8 cellular contexts compared by ENCODE assay signal in the genomic region with DNA sequence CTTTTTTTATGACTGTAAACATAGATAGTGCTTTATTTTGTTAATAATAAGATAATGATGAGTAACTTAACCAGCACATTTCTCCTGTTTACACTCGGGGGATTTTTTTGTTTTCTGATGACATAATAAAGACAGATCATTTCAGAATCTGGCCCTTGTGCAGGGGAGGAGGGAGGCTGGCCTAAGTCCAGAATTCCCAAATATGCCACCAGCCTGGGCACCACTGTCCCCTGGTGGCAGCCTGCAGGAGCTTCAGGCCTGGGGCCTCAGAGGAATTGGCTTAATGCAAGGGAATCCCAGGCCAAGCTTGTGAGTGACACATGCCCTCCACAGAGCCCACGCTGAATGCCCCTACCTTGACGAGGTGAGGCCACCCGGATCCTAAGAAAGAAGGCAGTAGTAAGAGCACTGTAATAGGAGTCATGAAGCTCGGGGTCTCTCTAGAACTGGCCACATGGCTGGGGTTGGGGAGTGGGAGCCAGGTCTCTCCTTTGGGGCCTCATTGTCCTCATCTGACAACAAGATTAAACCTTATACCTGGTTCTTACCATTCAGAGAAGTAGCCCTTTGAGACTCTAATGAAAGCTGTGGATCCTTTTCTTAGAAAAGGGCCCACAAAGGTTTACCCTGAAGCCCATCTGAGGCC. TPM values are rescaled to one million over a fixed set of nuclear protein-coding genes. Genes with fewer than 3 reads are reported as not detected.
DNase-seq lines count a peak whose midpoint lies in the region; ATAC-seq, FAIRE-seq and TF ChIP-seq lines count a peak whose summit lies in the region.

No MANE protein-coding gene starts in this region.

- 69% methylated on average over 5 of the region's 5 CpGs for whole genome bisulfite sequencing in hepatocyte (ENCODE audit: low lambda C conversion rate, missing lambda C conversion rate)

- H3K4me1 ChIP-seq in HCT116 (ENCODE audit: control insufficient read depth in 1 of 2, insufficient read depth in 2 of 2, low read length in 2 of 2) (peaks cover 21 to 45% of the 10 kb centered on the region in 2 experiments), astrocyte (ENCODE audit: insufficient read depth, low read length) (peaks cover 35% of the 10 kb centered on the region), hepatocyte (ENCODE audit: insufficient read depth) (peaks cover 27% of the 10 kb centered on the region), skeletal muscle satellite cell (ENCODE audit: control insufficient read depth, insufficient read depth, low read length) (peaks cover 37% of the 10 kb centered on the region)

- peak; percentile 43 for ATAC-seq in HCT116
- no peak for ATAC-seq in GM18520 (IDR thresholded peaks at IDR 0.05; ENCODE audit: unreplicated experiment)

- no peaks in the 10 kb centered on the region for H3K36me3 ChIP-seq in HCT116 (ENCODE audit: control insufficient read depth in 1 of 2, insufficient read depth in 2 of 2, low read length in 2 of 2)
- no peaks in the 10 kb centered on the region for H3K36me3 ChIP-seq in astrocyte (ENCODE audit: insufficient read depth, low read length)
- no peaks in the 10 kb centered on the region for H3K36me3 ChIP-seq in hepatocyte (replicated peaks; ENCODE audit: insufficient read depth, low read depth)
- H3K36me3 ChIP-seq in skeletal muscle satellite cell (ENCODE audit: insufficient read depth, low read length) = peaks cover 17% of the 10 kb centered on the region

- H3K27me3 ChIP-seq in HCT116 (ENCODE audit: insufficient read depth, low read length) (no peaks in the 10 kb centered on the region), astrocyte (ENCODE audit: insufficient read depth, low read length) (no peaks in the 10 kb centered on the region), hepatocyte (no peaks in the 10 kb centered on the region), skeletal muscle satellite cell (ENCODE audit: control insufficient read depth, insufficient read depth, low read length) (no peaks in the 10 kb centered on the region)

- H3K9me3 Mint-ChIP-seq in CD14-positive monocyte (no peaks in the 10 kb centered on the region), astrocyte (ENCODE audit: unreplicated experiment) (no peaks in the 10 kb centered on the region), immature natural killer cell (no peaks in the 10 kb centered on the region)

- H2AFZ ChIP-seq in HCT116 (ENCODE audit: low read depth, low read length, poor library complexity, severe bottlenecking) = no peak overlapping the region
- no peak overlapping the region for H2AFZ ChIP-seq in astrocyte (ENCODE audit: low read depth, low read length)
- H2AFZ ChIP-seq in hepatocyte = no peak overlapping the region

- TF ChIP-seq RAD21 in HCT116 (IDR thresholded peaks at IDR 0.05; ENCODE audit: low read depth) = peak; percentile 99

- H3K4me3 Mint-ChIP-seq in CD14-positive monocyte (no peak overlapping the region), astrocyte (ENCODE audit: unreplicated experiment) (peak overlapping the region; percentile 54), immature natural killer cell (no peak overlapping the region)

- DNase-seq in CD14-positive monocyte (ENCODE audit: low spot score) (no peak), HCT116 (ENCODE audit: low read depth, low spot score) (peak; percentile 62), NCI-H446 (lab: John Stamatoyannopoulos, UW) (peak; percentile 79 to 88), astrocyte (ENCODE audit: low read depth) (peak; percentile 51), hepatocyte (ENCODE audit: low spot score) (peak; percentile 86), immature natural killer cell (no peak)

- H3K27me3 Mint-ChIP-seq in CD14-positive monocyte (ENCODE audit: low read depth in 3 of 3) = peaks cover 2 to 7% (median 7%) of the 10 kb centered on the region in 3 donors
- peaks cover 2% of the 10 kb centered on the region for H3K27me3 Mint-ChIP-seq in astrocyte (ENCODE audit: low read depth, unreplicated experiment)
- H3K27me3 Mint-ChIP-seq in immature natural killer cell (ENCODE audit: low read depth in 3 of 3) = peaks cover 0 to 2% (median 0%) of the 10 kb centered on the region in 3 donors

- H3K9me3 ChIP-seq in HCT116 (ENCODE audit: control insufficient read depth in 1 of 2, insufficient read depth in 1 of 2, low read depth in 1 of 2, low read length in 2 of 2) (no peaks in the 10 kb centered on the region), astrocyte (ENCODE audit: insufficient read depth, low read depth, low read length) (no peaks in the 10 kb centered on the region), hepatocyte (ENCODE audit: low read depth) (no peaks in the 10 kb centered on the region), skeletal muscle satellite cell (replicated peaks; ENCODE audit: low read length) (no peaks in the 10 kb centered on the region)

- H3K9me2 ChIP-seq in HCT116 (ENCODE audit: insufficient read depth) (no peaks in the 10 kb centered on the region), hepatocyte (replicated peaks; ENCODE audit: insufficient read depth) (no peaks in the 10 kb centered on the region)

- H3K4me2 ChIP-seq in HCT116 (ENCODE audit: low read length) (no peak overlapping the region), astrocyte (ENCODE audit: low read length) (no peak overlapping the region), hepatocyte (no peak overlapping the region), skeletal muscle satellite cell (ENCODE audit: low read length) (peak overlapping the region; percentile 14)

- POLR2A ChIA-PET in HCT116 (lab: Charles Lee) = interaction anchor here (1.5 to 2.4 kb wide), 2 partner anchors 53 to 257 kb away, joined by 4 to 14 read pairs; no protein-coding TSS in a partner anchor

- no peaks in the 10 kb centered on the region for H3K36me3 Mint-ChIP-seq in CD14-positive monocyte
- peaks cover 5% of the 10 kb centered on the region for H3K36me3 Mint-ChIP-seq in astrocyte (ENCODE audit: low read depth, unreplicated experiment)
- H3K36me3 Mint-ChIP-seq in immature natural killer cell = peaks cover 0 to 20% (median 4%) of the 10 kb centered on the region in 3 donors

- H3K79me2 ChIP-seq in HCT116 (ENCODE audit: insufficient read depth, low read length) = no peaks in the 10 kb centered on the region
- H3K79me2 ChIP-seq in astrocyte (ENCODE audit: insufficient read depth, low read length) = no peaks in the 10 kb centered on the region
- no peaks in the 10 kb centered on the region for H3K79me2 ChIP-seq in hepatocyte

- no TSS peak for BruUV-seq in HCT116 (replicated peaks; lab: Mats Ljungman, UMichigan)

- intact Hi-C loops in CD14-positive monocyte (cut with micrococcal nuclease) (loop anchor here (2.0 to 5.0 kb wide), 2 partner anchors 265 to 267 kb away; partner anchors contain the start of gene SNRPE (in 2 of the 2)), HCT116 (cut with micrococcal nuclease) (loop anchor here (1.0 to 2.0 kb wide), 3 partner anchors 55 to 266 kb away; partner anchors contain the start of genes SNRPE and SOX13)

- CTCF ChIA-PET in HCT116 (lab: Charles Lee) = interaction anchor here (0.6 to 7.6 kb wide), 17 partner anchors 11 to 274 kb away, joined by 3 to 246 read pairs (median 6); partner anchors contain the start of genes ETNK2 and SNRPE

- H3K9ac ChIP-seq in HCT116 (ENCODE audit: low read length) (no peak overlapping the region), astrocyte (ENCODE audit: low read length) (no peak overlapping the region), skeletal muscle satellite cell (ENCODE audit: low read depth, low read length) (no peak overlapping the region)

- H3K27ac Mint-ChIP-seq in CD14-positive monocyte = no peak overlapping the region
- peak overlapping the region; percentile 58 for H3K27ac Mint-ChIP-seq in astrocyte (ENCODE audit: unreplicated experiment)
- H3K27ac Mint-ChIP-seq in immature natural killer cell = peak overlapping the region in 3 of 6 donors; percentile 4 to 56 (median 37)

- H3K27ac ChIP-seq in HCT116 (ENCODE audit: low read depth, low read length) = no peak overlapping the region
- no peak overlapping the region for H3K27ac ChIP-seq in astrocyte (ENCODE audit: low read depth, low read length)
- H3K27ac ChIP-seq in hepatocyte = peak overlapping the region; percentile 16

- RAD21 ChIA-PET in HCT116 (lab: Charles Lee; ENCODE audit: low non-redundant PET in 1 of 2, low total read pairs in 2 of 2, uncharacterized antibody in 2 of 2, unreplicated experiment in 2 of 2) = interaction anchor here (0.6 to 1.1 kb wide), 5 partner anchors 54 to 270 kb away, joined by 3 to 7 read pairs (median 4); no protein-coding TSS in a partner anchor

- peak; percentile 41 for FAIRE-seq in astrocyte (lab: Jason Lieb, UNC)

- H4K20me1 ChIP-seq in HCT116 (ENCODE audit: insufficient read depth) = no peaks in the 10 kb centered on the region
- H4K20me1 ChIP-seq in astrocyte (ENCODE audit: insufficient read depth, low read length) = no peaks in the 10 kb centered on the region
- H4K20me1 ChIP-seq in hepatocyte (ENCODE audit: insufficient read depth, poor library complexity, severe bottlenecking) = no peaks in the 10 kb centered on the region

- peak; percentile 72 for TF ChIP-seq CTCF in CD14-positive monocyte (IDR thresholded peaks at IDR 0.05)
- TF ChIP-seq CTCF in HCT116 (IDR thresholded peaks at IDR 0.05 in 2 of 3, conservative IDR thresholded peaks at IDR 0.05 in 1 of 3; ENCODE audit: borderline replicate concordance in 1 of 3, insufficient read depth in 1 of 3, low read depth in 2 of 3, low read length in 2 of 3) = peak; percentile 94 to 99 (median 99)
- peak; percentile 97 for TF ChIP-seq CTCF in astrocyte (IDR thresholded peaks at IDR 0.05; ENCODE audit: insufficient read depth, low read depth, low read length)
- peak; percentile 92 for TF ChIP-seq CTCF in hepatocyte (IDR thresholded peaks at IDR 0.05; ENCODE audit: poor library complexity)

- H3K4me1 Mint-ChIP-seq in CD14-positive monocyte = peaks cover 8% of the 10 kb centered on the region
- H3K4me1 Mint-ChIP-seq in astrocyte (ENCODE audit: low read depth, unreplicated experiment) = peaks cover 15% of the 10 kb centered on the region
- peaks cover 11 to 15% of the 10 kb centered on the region in 2 donors for H3K4me1 Mint-ChIP-seq in immature natural killer cell

- TF ChIP-seq POLR2A in HCT116 (IDR thresholded peaks at IDR 0.05; ENCODE audit: borderline replicate concordance, extremely low read depth, insufficient read depth, insufficient read length) = no peak

- H3K4me3 ChIP-seq in HCT116 (replicated peaks in 1 of 2; ENCODE audit: low read depth in 1 of 2, low read length in 2 of 2) = no peak overlapping the region
- H3K4me3 ChIP-seq in astrocyte (ENCODE audit: insufficient read depth, low read depth, low read length) = no peak overlapping the region
- H3K4me3 ChIP-seq in hepatocyte = no peak overlapping the region
- no peak overlapping the region for H3K4me3 ChIP-seq in skeletal muscle satellite cell (ENCODE audit: low read length)

RNA-seq across cellular contexts. Expression of gene ETNK2, which starts 24.1 kb away (rescaled TPM):
- not detected for polyA plus RNA-seq in CD14-positive monocyte
- 16.1 TPM for total RNA-seq in HCT116 (2021; ENCODE audit: unreplicated experiment)
- polyA plus RNA-seq in HCT116 (2012) = 17.3 and 20.5 TPM in 2 replicates
- 8.2 and 9.7 TPM in 2 replicates for total RNA-seq in astrocyte
- 51.1 and 59.4 TPM in 2 replicates for total RNA-seq in hepatocyte
- polyA plus RNA-seq in hepatocyte = 50.7 and 71.9 TPM in 2 replicates
- total RNA-seq in skeletal muscle satellite cell (2012; rRNA removed) = 0.51 and 1.1 TPM in 2 replicates
- 1 to 10 TPM; 1.4 to 4.8 (median 3.7) TPM for polyA plus RNA-seq in immature natural killer cell

RNA-seq across cellular contexts. Expression of gene REN, which starts 38.4 kb away (rescaled TPM):
- polyA plus RNA-seq in CD14-positive monocyte (not detected), hepatocyte (18.4 and 39.7 TPM in 2 replicates), immature natural killer cell (not detected)
- total RNA-seq in HCT116 (2021; ENCODE audit: unreplicated experiment) (0.47 TPM), astrocyte (not detected in 2 replicates), hepatocyte (15.4 and 16.2 TPM in 2 replicates)
- 0.39 and 0.56 TPM in 2 replicates for polyA plus RNA-seq in HCT116 (2012)
- not detected in 2 replicates for total RNA-seq in skeletal muscle satellite cell (2012; rRNA removed)

RNA-seq across cellular contexts. Expression of gene SOX13, which starts 54.8 kb away (rescaled TPM):
- polyA plus RNA-seq in CD14-positive monocyte (not detected), hepatocyte (22.3 and 24.6 TPM in 2 replicates), immature natural killer cell (1 to 10 TPM in 2 of 3 donors, under 1 TPM in 1; 0.54 to 6.6 (median 2.2) TPM)
- total RNA-seq in HCT116 (2021; ENCODE audit: unreplicated experiment) (35.6 TPM), astrocyte (9.2 and 12.4 TPM in 2 replicates), hepatocyte (11.5 and 11.9 TPM in 2 replicates)
- 24.6 and 25.2 TPM in 2 replicates for polyA plus RNA-seq in HCT116 (2012)
- total RNA-seq in skeletal muscle satellite cell (2012; rRNA removed) = 8.1 and 12.0 TPM in 2 replicates

Comparison
In these comparisons a context has a peak if more than half of its experiments do, and no peak if none do; other contexts are left out.
1. DNase-seq: peak in HCT116 (single experiment), NCI-H446 (2 of 2), astrocyte (single experiment) and hepatocyte (single experiment); none in CD14-positive monocyte (single experiment) and immature natural killer cell (0 of 3).
2. RNA of gene REN, which starts 38.4 kb away (total RNA-seq): 15.4 to 16.2 TPM in hepatocyte; 0.47 TPM in HCT116 (single experiment) and not detected in astrocyte; every median in the first group is over 10 times any median in the second.
3. Peak in every context shown above with its lines, with median percentiles within 50 percentile points of each other: CTCF ChIP-seq.